Comparison of ENCODE assay signal across 8 cellular contexts in the genomic region with DNA sequence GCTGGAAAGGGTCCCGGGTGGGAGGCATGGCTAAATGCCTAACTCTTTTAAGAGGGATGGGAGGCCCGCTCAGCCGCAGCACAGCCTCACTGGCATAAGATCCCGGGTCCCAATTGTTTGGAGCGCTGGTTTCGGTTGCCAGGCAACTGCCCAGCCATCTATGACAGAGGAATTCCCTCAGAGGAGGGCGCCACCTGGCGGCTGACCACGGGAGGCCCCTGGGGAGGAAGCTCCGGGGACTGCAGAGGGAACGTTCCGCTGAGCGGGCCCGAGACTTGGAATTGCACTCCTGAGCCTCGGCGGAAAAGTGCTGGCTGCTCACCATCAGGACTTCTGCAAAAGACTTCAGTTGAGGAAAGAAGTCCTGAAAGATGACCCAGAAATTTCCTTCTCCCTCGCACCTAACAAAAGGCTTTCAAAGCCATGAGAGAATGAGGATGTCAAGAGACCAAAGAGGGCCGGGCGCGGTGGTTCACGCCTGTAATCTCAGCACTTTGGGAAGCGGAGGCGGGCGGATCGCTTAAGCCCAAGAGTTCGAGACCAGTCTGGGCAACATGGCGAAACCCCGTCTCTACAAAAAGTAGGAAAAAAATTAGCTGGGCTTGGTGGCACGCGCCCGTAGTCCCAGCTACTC. TPM values are rescaled to one million over a fixed set of nuclear protein-coding genes. Genes with fewer than 3 reads are reported as not detected.
DNase-seq lines count a peak whose midpoint lies in the region; ATAC-seq, FAIRE-seq and TF ChIP-seq lines count a peak whose summit lies in the region.

No MANE protein-coding gene starts in this region.

- H3K9me3 Mint-ChIP-seq in endothelial cell (ENCODE audit: unreplicated experiment): no peaks in the 10 kb centered on the region

- H3K4me2 ChIP-seq in BLaER1 treated with 17β-estradiol and CSF1 and Interleukin-3, amounts not matched to agents 10 nM and 100 nM: peak overlapping the region; percentile 64 to 90 (median 82)

- ATAC-seq in GM19395 (IDR thresholded peaks at IDR 0.05; ENCODE audit: unreplicated experiment): peak; percentile 71

- peak overlapping the region; percentile 43 for H3K4me3 Mint-ChIP-seq in endothelial cell (ENCODE audit: unreplicated experiment)

- FAIRE-seq in HTR-8/SVneo (lab: Jason Lieb, UNC): no peak

- peak overlapping the region in 6 of 11 experiments; percentile 14 to 85 (median 52); a peak in 9 of 22 replicates for H3K27ac ChIP-seq in BLaER1 treated with 17β-estradiol and CSF1 and Interleukin-3, amounts not matched to agents 10 nM and 100 nM

- peak overlapping the region in 4 of 11 experiments; percentile 6 to 69 (median 35); a peak in 9 of 22 replicates for H3K9ac ChIP-seq in BLaER1 treated with 17β-estradiol and CSF1 and Interleukin-3, amounts not matched to agents 10 nM and 100 nM
- H3K9ac ChIP-seq in NT2/D1 (ENCODE audit: insufficient read length, low read depth): no peak overlapping the region

- H3K27me3 Mint-ChIP-seq in endothelial cell (ENCODE audit: unreplicated experiment): peaks cover 16% of the 10 kb centered on the region

- peak overlapping the region; percentile 26 for H3K27ac Mint-ChIP-seq in endothelial cell (ENCODE audit: unreplicated experiment)

- H3K4me1 Mint-ChIP-seq in endothelial cell (ENCODE audit: unreplicated experiment): peaks cover 10% of the 10 kb centered on the region

- DNase-seq in HTR-8/SVneo (ENCODE audit: insufficient read length, low spot score) (peak; percentile 64), NT2/D1 (ENCODE audit: low read depth, low spot score) (peak; percentile 97), endothelial cell (ENCODE audit: low spot score) (peak; percentile 100), midbrain (lab: John Stamatoyannopoulos, UW) (peak; percentile 92)
- DNase-seq in activated CD8-positive, alpha-beta memory T cell treated with anti-CD3 and anti-CD28 coated beads, Interleukin-2, amount 50 U/mL, for 4 hours: peak; percentile 90
- DNase-seq in stimulated activated CD8-positive, alpha-beta memory T cell treated with anti-CD3 and anti-CD28 coated beads, Interleukin-15, amount 100 ng/mL, for 4 hours (ENCODE audit: low read depth in 2 of 2): peak; percentile 71 to 79

- H3K9me3 ChIP-seq in BLaER1 treated with 17β-estradiol and CSF1 and Interleukin-3, amounts not matched to agents 10 nM and 100 nM (replicated peaks in 1 of 11): no peaks in the 10 kb centered on the region
- no peaks in the 10 kb centered on the region for H3K9me3 ChIP-seq in NT2/D1 (ENCODE audit: insufficient read depth, low read length)

- TF ChIP-seq CTCF in endothelial cell (IDR thresholded peaks at IDR 0.05; ENCODE audit: unreplicated experiment): peak; percentile 95

- peaks cover 27 to 32% (median 30%) of the 10 kb centered on the region in 10 experiments; a peak in 19 of 20 replicates for H3K4me1 ChIP-seq in BLaER1 treated with 17β-estradiol and CSF1 and Interleukin-3, amounts not matched to agents 10 nM and 100 nM
- peaks cover 2% of the 10 kb centered on the region for H3K4me1 ChIP-seq in NT2/D1 (ENCODE audit: insufficient read depth, insufficient read length)

- no peaks in the 10 kb centered on the region for H3K36me3 ChIP-seq in BLaER1 treated with 17β-estradiol and CSF1 and Interleukin-3, amounts not matched to agents 10 nM and 100 nM
- H3K36me3 ChIP-seq in NT2/D1 (ENCODE audit: insufficient read depth, insufficient read length, low read length): no peaks in the 10 kb centered on the region

- H3K27me3 ChIP-seq in BLaER1 treated with 17β-estradiol and CSF1 and Interleukin-3, amounts not matched to agents 10 nM and 100 nM: peaks cover 36 to 50% (median 42%) of the 10 kb centered on the region in 11 experiments
- peaks cover 67% of the 10 kb centered on the region for H3K27me3 ChIP-seq in NT2/D1 (ENCODE audit: insufficient read depth, insufficient read length)

- peak overlapping the region in 9 of 10 experiments; percentile 6 to 67 (median 49); a peak in 17 of 20 replicates for H3K4me3 ChIP-seq in BLaER1 treated with 17β-estradiol and CSF1 and Interleukin-3, amounts not matched to agents 10 nM and 100 nM
- peak overlapping the region; percentile 41 for H3K4me3 ChIP-seq in NT2/D1 (ENCODE audit: insufficient read length, low read depth)

- no peaks in the 10 kb centered on the region for H3K36me3 Mint-ChIP-seq in endothelial cell (ENCODE audit: low read depth, unreplicated experiment)

- peaks cover 0 to 13% (median 0%) of the 10 kb centered on the region in 11 experiments; a peak in 9 of 22 replicates for H4K20me1 ChIP-seq in BLaER1 treated with 17β-estradiol and CSF1 and Interleukin-3, amounts not matched to agents 10 nM and 100 nM

RNA-seq across cellular contexts. Expression of gene ELAPOR1, which starts 1.1 kb away (rescaled TPM):
- total RNA-seq in endothelial cell (ENCODE audit: unreplicated experiment): 0.26 TPM

RNA-seq across cellular contexts. Expression of gene TMEM167B, which starts 22.2 kb away (rescaled TPM):
- 22.3 TPM for total RNA-seq in endothelial cell (ENCODE audit: unreplicated experiment)

RNA-seq across cellular contexts. Expression of gene TAF13, which starts 37.0 kb away (rescaled TPM):
- 33.7 TPM for total RNA-seq in endothelial cell (ENCODE audit: unreplicated experiment)

Comparison
In these comparisons a context has a peak if more than half of its experiments do, and no peak if none do; other contexts are left out.
1. Peak in every context shown above with its lines: DNase-seq, ATAC-seq, H3K4me3 ChIP-seq and H3K27ac ChIP-seq.